12 cellular contexts compared by ENCODE assay signal in genomic region chr3:175150812-175151411, GRCh38.
A peak's percentile ranks its signal among the peaks of the same experiment; 100 is the strongest.
DNase-seq lines count a peak whose midpoint lies in the region; ATAC-seq and TF ChIP-seq lines count a peak whose summit lies in the region.
"Had no signal": no experiment of that assay in that cellular context is flagged by ENCODE, and none has a peak within 500 bp of the region (broad histone marks: within the 10 kb centered on the region; RNA-seq: fewer than 3 reads in every experiment).

No MANE protein-coding gene starts in this region.

- intact Hi-C loops in posterior cingulate gyrus (cut with DNase I), result no loop called here

- H3K36me3 ChIP-seq in RWPE2 (ENCODE audit: low read depth), result no peaks in the 10 kb centered on the region
- H3K36me3 ChIP-seq: neural progenitor cell had no signal

- peak overlapping the region; percentile 35 for H3K27ac ChIP-seq in RWPE2 (ENCODE audit: poor library complexity, severe bottlenecking)
- H3K27ac ChIP-seq: neural progenitor cell had no signal

- peak; percentile 94 for ATAC-seq in RWPE2 (ENCODE audit: low read depth)
- ATAC-seq in GM21515 (IDR thresholded peaks at IDR 0.05; ENCODE audit: unreplicated experiment), result no peak

- peaks cover 3% of the 10 kb centered on the region for H3K27me3 ChIP-seq in RWPE2 (ENCODE audit: insufficient read depth, poor library complexity, severe bottlenecking)
- H3K27me3 ChIP-seq: neural progenitor cell had no signal

- peaks cover 21% of the 10 kb centered on the region for H3K4me1 ChIP-seq in RWPE2 (ENCODE audit: insufficient read depth, poor library complexity, severe bottlenecking)
- H3K4me1 ChIP-seq: neural progenitor cell had no signal

- DNase-seq in DMS53 treated with DMSO at 0.1 percent for 48 hours (lab: John Stamatoyannopoulos, UW; ENCODE audit: unreplicated experiment), result peak; percentile 66
- DNase-seq in NCI-H1417 (lab: John Stamatoyannopoulos, UW), result peak; percentile 49 to 96 (median 82)
- peak; percentile 65 for DNase-seq in RWPE2 (ENCODE audit: low spot score)
- peak; percentile 84 for DNase-seq in islet precursor cell
- no peak for DNase-seq in SKM-1 treated with dmso at 0.1 percent for 144 hours (lab: John Stamatoyannopoulos, UW; ENCODE audit: unreplicated experiment)
- no peak for DNase-seq in NCI-H524 treated with DMSO at 0.1 percent for 48 hours (lab: John Stamatoyannopoulos, UW)
- no peak for DNase-seq in posterior cingulate gyrus
- DNase-seq: activated CD4-positive, alpha-beta T cell treated with anti-CD3 and anti-CD28 coated beads, Interleukin-2, amount 50 U/mL, for 4 hours; activated naive CD8-positive, alpha-beta T cell treated with anti-CD3 and anti-CD28 coated beads, Interleukin-2, amount 10 ng/mL, durations not matched to agents 7 days and 5 days; C1 segment of cervical spinal cord had no signal

- TF ChIP-seq CTCF in RWPE2 (IDR thresholded peaks at IDR 0.05; ENCODE audit: poor library complexity, severe bottlenecking), result no peak

- no peaks in the 10 kb centered on the region for H3K9me3 ChIP-seq in RWPE2 (ENCODE audit: severe bottlenecking)

- no peak overlapping the region for H3K4me3 ChIP-seq in RWPE2 (ENCODE audit: severe bottlenecking)
- H3K4me3 ChIP-seq: neural progenitor cell had no signal

Comparison
In these comparisons a context has a peak if more than half of its experiments do, and no peak if none do; other contexts are left out.
1. DNase-seq: peak in DMS53 treated with DMSO at 0.1 percent for 48 hours (single experiment), NCI-H1417 (3 of 3), RWPE2 (single experiment) and islet precursor cell (single experiment); none in SKM-1 treated with dmso at 0.1 percent for 144 hours (single experiment), NCI-H524 treated with DMSO at 0.1 percent for 48 hours (single experiment) and posterior cingulate gyrus (0 of 10).